Comparison of ENCODE assay signal across 1 cellular context in the genomic region with DNA sequence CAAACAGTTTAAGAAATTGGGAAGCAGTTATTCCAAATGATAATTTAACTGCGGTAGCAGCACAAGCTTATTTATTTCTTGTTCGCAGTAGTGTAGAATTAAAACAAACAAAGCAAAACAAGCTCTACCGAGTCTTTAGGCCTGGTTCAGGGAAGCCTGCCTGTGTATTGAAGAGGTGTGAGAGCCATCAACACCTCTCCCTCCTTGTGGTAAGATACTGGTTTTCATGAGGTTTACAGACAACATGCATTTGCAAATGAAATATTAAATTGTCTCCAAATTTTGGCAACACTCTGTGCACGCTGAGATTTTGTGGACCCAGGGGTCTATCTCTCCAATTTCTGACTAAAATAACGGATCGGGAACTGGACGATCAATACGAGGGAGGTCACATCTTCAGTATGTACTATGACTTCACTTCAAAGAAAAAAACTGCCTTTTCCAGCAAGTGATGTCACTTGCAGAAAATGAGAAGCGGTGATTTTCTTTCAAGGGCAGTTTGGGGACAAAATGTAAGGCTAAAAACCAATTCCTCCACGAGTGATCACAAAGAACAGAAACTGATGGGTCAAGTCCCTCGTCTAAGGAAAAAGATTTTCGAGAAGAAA.
TF ChIP-seq lines count a peak whose summit lies in the region.

No MANE protein-coding gene starts in this region.

TF ChIP-seq in K562, 482 proteins besides CTCF, POLR2A, EP300 and RAD21 (continued from another document):
- TF ChIP-seq, protein P1, sequence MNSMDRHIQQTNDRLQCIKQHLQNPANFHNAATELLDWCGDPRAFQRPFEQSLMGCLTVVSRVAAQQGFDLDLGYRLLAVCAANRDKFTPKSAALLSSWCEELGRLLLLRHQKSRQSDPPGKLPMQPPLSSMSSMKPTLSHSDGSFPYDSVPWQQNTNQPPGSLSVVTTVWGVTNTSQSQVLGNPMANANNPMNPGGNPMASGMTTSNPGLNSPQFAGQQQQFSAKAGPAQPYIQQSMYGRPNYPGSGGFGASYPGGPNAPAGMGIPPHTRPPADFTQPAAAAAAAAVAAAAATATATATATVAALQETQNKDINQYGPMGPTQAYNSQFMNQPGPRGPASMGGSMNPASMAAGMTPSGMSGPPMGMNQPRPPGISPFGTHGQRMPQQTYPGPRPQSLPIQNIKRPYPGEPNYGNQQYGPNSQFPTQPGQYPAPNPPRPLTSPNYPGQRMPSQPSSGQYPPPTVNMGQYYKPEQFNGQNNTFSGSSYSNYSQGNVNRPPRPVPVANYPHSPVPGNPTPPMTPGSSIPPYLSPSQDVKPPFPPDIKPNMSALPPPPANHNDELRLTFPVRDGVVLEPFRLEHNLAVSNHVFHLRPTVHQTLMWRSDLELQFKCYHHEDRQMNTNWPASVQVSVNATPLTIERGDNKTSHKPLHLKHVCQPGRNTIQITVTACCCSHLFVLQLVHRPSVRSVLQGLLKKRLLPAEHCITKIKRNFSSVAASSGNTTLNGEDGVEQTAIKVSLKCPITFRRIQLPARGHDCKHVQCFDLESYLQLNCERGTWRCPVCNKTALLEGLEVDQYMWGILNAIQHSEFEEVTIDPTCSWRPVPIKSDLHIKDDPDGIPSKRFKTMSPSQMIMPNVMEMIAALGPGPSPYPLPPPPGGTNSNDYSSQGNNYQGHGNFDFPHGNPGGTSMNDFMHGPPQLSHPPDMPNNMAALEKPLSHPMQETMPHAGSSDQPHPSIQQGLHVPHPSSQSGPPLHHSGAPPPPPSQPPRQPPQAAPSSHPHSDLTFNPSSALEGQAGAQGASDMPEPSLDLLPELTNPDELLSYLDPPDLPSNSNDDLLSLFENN (IDR thresholded peaks at IDR 0.05; ENCODE audit: low read depth in 2 of 2, low read length in 2 of 2), result no peak
- TF ChIP-seq, protein P2, sequence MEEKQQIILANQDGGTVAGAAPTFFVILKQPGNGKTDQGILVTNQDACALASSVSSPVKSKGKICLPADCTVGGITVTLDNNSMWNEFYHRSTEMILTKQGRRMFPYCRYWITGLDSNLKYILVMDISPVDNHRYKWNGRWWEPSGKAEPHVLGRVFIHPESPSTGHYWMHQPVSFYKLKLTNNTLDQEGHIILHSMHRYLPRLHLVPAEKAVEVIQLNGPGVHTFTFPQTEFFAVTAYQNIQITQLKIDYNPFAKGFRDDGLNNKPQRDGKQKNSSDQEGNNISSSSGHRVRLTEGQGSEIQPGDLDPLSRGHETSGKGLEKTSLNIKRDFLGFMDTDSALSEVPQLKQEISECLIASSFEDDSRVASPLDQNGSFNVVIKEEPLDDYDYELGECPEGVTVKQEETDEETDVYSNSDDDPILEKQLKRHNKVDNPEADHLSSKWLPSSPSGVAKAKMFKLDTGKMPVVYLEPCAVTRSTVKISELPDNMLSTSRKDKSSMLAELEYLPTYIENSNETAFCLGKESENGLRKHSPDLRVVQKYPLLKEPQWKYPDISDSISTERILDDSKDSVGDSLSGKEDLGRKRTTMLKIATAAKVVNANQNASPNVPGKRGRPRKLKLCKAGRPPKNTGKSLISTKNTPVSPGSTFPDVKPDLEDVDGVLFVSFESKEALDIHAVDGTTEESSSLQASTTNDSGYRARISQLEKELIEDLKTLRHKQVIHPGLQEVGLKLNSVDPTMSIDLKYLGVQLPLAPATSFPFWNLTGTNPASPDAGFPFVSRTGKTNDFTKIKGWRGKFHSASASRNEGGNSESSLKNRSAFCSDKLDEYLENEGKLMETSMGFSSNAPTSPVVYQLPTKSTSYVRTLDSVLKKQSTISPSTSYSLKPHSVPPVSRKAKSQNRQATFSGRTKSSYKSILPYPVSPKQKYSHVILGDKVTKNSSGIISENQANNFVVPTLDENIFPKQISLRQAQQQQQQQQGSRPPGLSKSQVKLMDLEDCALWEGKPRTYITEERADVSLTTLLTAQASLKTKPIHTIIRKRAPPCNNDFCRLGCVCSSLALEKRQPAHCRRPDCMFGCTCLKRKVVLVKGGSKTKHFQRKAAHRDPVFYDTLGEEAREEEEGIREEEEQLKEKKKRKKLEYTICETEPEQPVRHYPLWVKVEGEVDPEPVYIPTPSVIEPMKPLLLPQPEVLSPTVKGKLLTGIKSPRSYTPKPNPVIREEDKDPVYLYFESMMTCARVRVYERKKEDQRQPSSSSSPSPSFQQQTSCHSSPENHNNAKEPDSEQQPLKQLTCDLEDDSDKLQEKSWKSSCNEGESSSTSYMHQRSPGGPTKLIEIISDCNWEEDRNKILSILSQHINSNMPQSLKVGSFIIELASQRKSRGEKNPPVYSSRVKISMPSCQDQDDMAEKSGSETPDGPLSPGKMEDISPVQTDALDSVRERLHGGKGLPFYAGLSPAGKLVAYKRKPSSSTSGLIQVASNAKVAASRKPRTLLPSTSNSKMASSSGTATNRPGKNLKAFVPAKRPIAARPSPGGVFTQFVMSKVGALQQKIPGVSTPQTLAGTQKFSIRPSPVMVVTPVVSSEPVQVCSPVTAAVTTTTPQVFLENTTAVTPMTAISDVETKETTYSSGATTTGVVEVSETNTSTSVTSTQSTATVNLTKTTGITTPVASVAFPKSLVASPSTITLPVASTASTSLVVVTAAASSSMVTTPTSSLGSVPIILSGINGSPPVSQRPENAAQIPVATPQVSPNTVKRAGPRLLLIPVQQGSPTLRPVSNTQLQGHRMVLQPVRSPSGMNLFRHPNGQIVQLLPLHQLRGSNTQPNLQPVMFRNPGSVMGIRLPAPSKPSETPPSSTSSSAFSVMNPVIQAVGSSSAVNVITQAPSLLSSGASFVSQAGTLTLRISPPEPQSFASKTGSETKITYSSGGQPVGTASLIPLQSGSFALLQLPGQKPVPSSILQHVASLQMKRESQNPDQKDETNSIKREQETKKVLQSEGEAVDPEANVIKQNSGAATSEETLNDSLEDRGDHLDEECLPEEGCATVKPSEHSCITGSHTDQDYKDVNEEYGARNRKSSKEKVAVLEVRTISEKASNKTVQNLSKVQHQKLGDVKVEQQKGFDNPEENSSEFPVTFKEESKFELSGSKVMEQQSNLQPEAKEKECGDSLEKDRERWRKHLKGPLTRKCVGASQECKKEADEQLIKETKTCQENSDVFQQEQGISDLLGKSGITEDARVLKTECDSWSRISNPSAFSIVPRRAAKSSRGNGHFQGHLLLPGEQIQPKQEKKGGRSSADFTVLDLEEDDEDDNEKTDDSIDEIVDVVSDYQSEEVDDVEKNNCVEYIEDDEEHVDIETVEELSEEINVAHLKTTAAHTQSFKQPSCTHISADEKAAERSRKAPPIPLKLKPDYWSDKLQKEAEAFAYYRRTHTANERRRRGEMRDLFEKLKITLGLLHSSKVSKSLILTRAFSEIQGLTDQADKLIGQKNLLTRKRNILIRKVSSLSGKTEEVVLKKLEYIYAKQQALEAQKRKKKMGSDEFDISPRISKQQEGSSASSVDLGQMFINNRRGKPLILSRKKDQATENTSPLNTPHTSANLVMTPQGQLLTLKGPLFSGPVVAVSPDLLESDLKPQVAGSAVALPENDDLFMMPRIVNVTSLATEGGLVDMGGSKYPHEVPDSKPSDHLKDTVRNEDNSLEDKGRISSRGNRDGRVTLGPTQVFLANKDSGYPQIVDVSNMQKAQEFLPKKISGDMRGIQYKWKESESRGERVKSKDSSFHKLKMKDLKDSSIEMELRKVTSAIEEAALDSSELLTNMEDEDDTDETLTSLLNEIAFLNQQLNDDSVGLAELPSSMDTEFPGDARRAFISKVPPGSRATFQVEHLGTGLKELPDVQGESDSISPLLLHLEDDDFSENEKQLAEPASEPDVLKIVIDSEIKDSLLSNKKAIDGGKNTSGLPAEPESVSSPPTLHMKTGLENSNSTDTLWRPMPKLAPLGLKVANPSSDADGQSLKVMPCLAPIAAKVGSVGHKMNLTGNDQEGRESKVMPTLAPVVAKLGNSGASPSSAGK (IDR thresholded peaks at IDR 0.05), result peak; percentile 24
- TF ChIP-seq ETV6 (IDR thresholded peaks at IDR 0.05; ENCODE audit: borderline replicate concordance in 1 of 2, low read depth in 2 of 2, low read length in 1 of 2) (no peak), ETV6 (CRISPR knock-in tag; IDR thresholded peaks at IDR 0.05; ENCODE audit: borderline replicate concordance) (no peak), NR1H2 (CRISPR knock-in tag; IDR thresholded peaks at IDR 0.05) (0 out of 2 replicates have a peak, but pooled peaks have one; percentile 18), CREB1 (IDR thresholded peaks at IDR 0.05) (0 out of 2 replicates have a peak, but pooled peaks have one; percentile 15), CREB1 (CRISPR knock-in tag; IDR thresholded peaks at IDR 0.05) (no peak), ETV1 (tag; conservative IDR thresholded peaks at IDR 0.05; ENCODE audit: low read depth) (no peak), KDM1A (IDR thresholded peaks at IDR 0.05) (0 out of 4 replicates have a peak, but pooled peaks of 1 of the 2 experiments have one; percentile 15), ZNF445 (CRISPR knock-in tag; IDR thresholded peaks at IDR 0.05; ENCODE audit: low read depth) (no peak)
- TF ChIP-seq, protein P3, sequence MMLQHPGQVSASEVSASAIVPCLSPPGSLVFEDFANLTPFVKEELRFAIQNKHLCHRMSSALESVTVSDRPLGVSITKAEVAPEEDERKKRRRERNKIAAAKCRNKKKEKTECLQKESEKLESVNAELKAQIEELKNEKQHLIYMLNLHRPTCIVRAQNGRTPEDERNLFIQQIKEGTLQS (IDR thresholded peaks at IDR 0.05), result peak; percentile 44; the same call in 1 of the 2 replicates
- TF ChIP-seq, protein P3 (CRISPR knock-in tag; conservative IDR thresholded peaks at IDR 0.05), result no peak
- TF ChIP-seq, protein P4, sequence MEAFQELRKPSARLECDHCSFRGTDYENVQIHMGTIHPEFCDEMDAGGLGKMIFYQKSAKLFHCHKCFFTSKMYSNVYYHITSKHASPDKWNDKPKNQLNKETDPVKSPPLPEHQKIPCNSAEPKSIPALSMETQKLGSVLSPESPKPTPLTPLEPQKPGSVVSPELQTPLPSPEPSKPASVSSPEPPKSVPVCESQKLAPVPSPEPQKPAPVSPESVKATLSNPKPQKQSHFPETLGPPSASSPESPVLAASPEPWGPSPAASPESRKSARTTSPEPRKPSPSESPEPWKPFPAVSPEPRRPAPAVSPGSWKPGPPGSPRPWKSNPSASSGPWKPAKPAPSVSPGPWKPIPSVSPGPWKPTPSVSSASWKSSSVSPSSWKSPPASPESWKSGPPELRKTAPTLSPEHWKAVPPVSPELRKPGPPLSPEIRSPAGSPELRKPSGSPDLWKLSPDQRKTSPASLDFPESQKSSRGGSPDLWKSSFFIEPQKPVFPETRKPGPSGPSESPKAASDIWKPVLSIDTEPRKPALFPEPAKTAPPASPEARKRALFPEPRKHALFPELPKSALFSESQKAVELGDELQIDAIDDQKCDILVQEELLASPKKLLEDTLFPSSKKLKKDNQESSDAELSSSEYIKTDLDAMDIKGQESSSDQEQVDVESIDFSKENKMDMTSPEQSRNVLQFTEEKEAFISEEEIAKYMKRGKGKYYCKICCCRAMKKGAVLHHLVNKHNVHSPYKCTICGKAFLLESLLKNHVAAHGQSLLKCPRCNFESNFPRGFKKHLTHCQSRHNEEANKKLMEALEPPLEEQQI (IDR thresholded peaks at IDR 0.05), result no peak
